ENCODE assay signal across 1 cellular context in genomic region chr11:66222358-66223149, GRCh38.
TF ChIP-seq lines count a peak whose summit lies in the region.

No MANE protein-coding gene starts in this region.

TF ChIP-seq in HepG2, 621 proteins besides CTCF, POLR2A, EP300 and RAD21 (continued from another document and continues in another):
- TF ChIP-seq SRSF1 (optimal IDR thresholded peaks at IDR 0.05; ENCODE audit: low read depth, low read length) = no peak
- TF ChIP-seq POLR2AphosphoS2 (IDR thresholded peaks at IDR 0.05; ENCODE audit: low read depth, low read length) = no peak
- TF ChIP-seq ONECUT2 (CRISPR knock-in tag; IDR thresholded peaks at IDR 0.05) = no peak
- TF ChIP-seq HOXA5 (CRISPR knock-in tag; IDR thresholded peaks at IDR 0.05) = 0 out of 2 replicates have a peak, but pooled peaks have one; percentile 47
- no peak for TF ChIP-seq KLF12 (CRISPR knock-in tag; IDR thresholded peaks at IDR 0.05; ENCODE audit: borderline replicate concordance)
- no peak for TF ChIP-seq EHMT2 (IDR thresholded peaks at IDR 0.05; ENCODE audit: borderline replicate concordance, low read depth, low read length)
- TF ChIP-seq TFE3 (CRISPR knock-in tag; IDR thresholded peaks at IDR 0.05) = peak; percentile 93
- 0 out of 2 replicates have a peak, but pooled peaks have one; percentile 29 for TF ChIP-seq SP5 (CRISPR knock-in tag; IDR thresholded peaks at IDR 0.05; ENCODE audit: borderline replicate concordance, low read depth)
- no peak for TF ChIP-seq NCOA1 (CRISPR knock-in tag; IDR thresholded peaks at IDR 0.05)
- no peak for TF ChIP-seq ZMYM3 (CRISPR knock-in tag; IDR thresholded peaks at IDR 0.05)
- no peak for TF ChIP-seq ZFP1 (CRISPR knock-in tag; IDR thresholded peaks at IDR 0.05)
- TF ChIP-seq ZFP36L1 (CRISPR knock-in tag; IDR thresholded peaks at IDR 0.05) = no peak
- TF ChIP-seq ZNF337 (CRISPR knock-in tag; IDR thresholded peaks at IDR 0.05; ENCODE audit: borderline replicate concordance, low read depth) = no peak
- 0 out of 2 replicates have a peak, but pooled peaks have one; percentile 45 for TF ChIP-seq POGK (CRISPR knock-in tag; conservative IDR thresholded peaks at IDR 0.05)
- TF ChIP-seq ARID5B (CRISPR knock-in tag; IDR thresholded peaks at IDR 0.05) = peak; percentile 42; the same call in 1 of the 2 replicates
- TF ChIP-seq KLF13 (CRISPR knock-in tag; IDR thresholded peaks at IDR 0.05) = no peak
- no peak for TF ChIP-seq ASH2L (IDR thresholded peaks at IDR 0.05; ENCODE audit: insufficient read length, low read depth, low read length)
- TF ChIP-seq ZNF550 (CRISPR knock-in tag; IDR thresholded peaks at IDR 0.05; ENCODE audit: borderline replicate concordance) = no peak
- peak; percentile 76 for TF ChIP-seq SPEN (CRISPR knock-in tag; IDR thresholded peaks at IDR 0.05; ENCODE audit: low read depth)
- TF ChIP-seq GATA4 (IDR thresholded peaks at IDR 0.05; ENCODE audit: borderline replicate concordance, low read depth) = no peak
- no peak for TF ChIP-seq ZBTB40 (IDR thresholded peaks at IDR 0.05)
- TF ChIP-seq ZBTB40 (CRISPR knock-in tag; IDR thresholded peaks at IDR 0.05) = no peak
- 0 out of 2 replicates have a peak, but pooled peaks have one; percentile 31 for TF ChIP-seq CBFB (CRISPR knock-in tag; IDR thresholded peaks at IDR 0.05)
- no peak for TF ChIP-seq ZNF7 (CRISPR knock-in tag; IDR thresholded peaks at IDR 0.05)
- no peak for TF ChIP-seq ZNF510 (CRISPR knock-in tag; IDR thresholded peaks at IDR 0.05; ENCODE audit: low read depth)
- no peak for TF ChIP-seq CAMTA2 (CRISPR knock-in tag; IDR thresholded peaks at IDR 0.05; ENCODE audit: borderline replicate concordance)
- no peak for TF ChIP-seq SOX6 (IDR thresholded peaks at IDR 0.05)
- peak; percentile 30; the same call in 1 of the 2 replicates for TF ChIP-seq SOX6 (CRISPR knock-in tag; IDR thresholded peaks at IDR 0.05)
- TF ChIP-seq MED8 (CRISPR knock-in tag; IDR thresholded peaks at IDR 0.05; ENCODE audit: insufficient replicate concordance) = no peak
- no peak for TF ChIP-seq PCBP1 (IDR thresholded peaks at IDR 0.05; ENCODE audit: borderline replicate concordance, low read depth, low read length)
- no peak for TF ChIP-seq ZNF496 (CRISPR knock-in tag; IDR thresholded peaks at IDR 0.05; ENCODE audit: insufficient replicate concordance)
- no peak for TF ChIP-seq MXD3 (CRISPR knock-in tag; IDR thresholded peaks at IDR 0.05)
- no peak for TF ChIP-seq SIX4 (CRISPR knock-in tag; IDR thresholded peaks at IDR 0.05)
- TF ChIP-seq REST (IDR thresholded peaks at IDR 0.05; ENCODE audit: borderline replicate concordance in 1 of 2, low read depth in 1 of 2, low read length in 2 of 2) = no peak
- TF ChIP-seq REPIN1 (CRISPR knock-in tag; IDR thresholded peaks at IDR 0.05; ENCODE audit: borderline replicate concordance, low read depth) = peak; percentile 79; the same call in 1 of the 2 replicates
- no peak for TF ChIP-seq ZNF790 (CRISPR knock-in tag; IDR thresholded peaks at IDR 0.05; ENCODE audit: borderline replicate concordance)
- TF ChIP-seq HNRNPLL (IDR thresholded peaks at IDR 0.05; ENCODE audit: low read depth, low read length, poor library complexity, severe bottlenecking) = no peak
- no peak for TF ChIP-seq TGIF2 (CRISPR knock-in tag; IDR thresholded peaks at IDR 0.05)
- no peak for TF ChIP-seq FOXA1 (IDR thresholded peaks at IDR 0.05)
- no peak for TF ChIP-seq FOXA1 (CRISPR knock-in tag; IDR thresholded peaks at IDR 0.05)
- TF ChIP-seq ZNF331 (CRISPR knock-in tag; IDR thresholded peaks at IDR 0.05) = peak; percentile 66; the same call in 1 of the 2 replicates
- TF ChIP-seq ZNF773 (CRISPR knock-in tag; IDR thresholded peaks at IDR 0.05; ENCODE audit: borderline replicate concordance) = no peak
- TF ChIP-seq KLF11 (CRISPR knock-in tag; IDR thresholded peaks at IDR 0.05) = no peak
- TF ChIP-seq FOXM1 (CRISPR knock-in tag; IDR thresholded peaks at IDR 0.05) = no peak
- TF ChIP-seq ZNF138 (CRISPR knock-in tag; IDR thresholded peaks at IDR 0.05; ENCODE audit: low read depth) = no peak
